In genomic region chr1:63923302-63923701, GRCh38 we compare ENCODE assay signal across 20 cellular contexts.
A peak's percentile ranks its signal among the peaks of the same experiment; 100 is the strongest.
DNase-seq lines count a peak whose midpoint lies in the region; ATAC-seq and TF ChIP-seq lines count a peak whose summit lies in the region.
"Had no signal": no experiment of that assay in that cellular context is flagged by ENCODE, and none has a peak within 500 bp of the region (broad histone marks: within the 10 kb centered on the region; RNA-seq: fewer than 3 reads in every experiment).

No MANE protein-coding gene starts in this region.

- DNase-seq in Caco-2 (no peak), ascending aorta (ENCODE audit: low spot score in 2 of 2) (no peak), trophoblast cell (no peak), globus pallidus (ENCODE audit: low spot score) (no peak)
- DNase-seq: AML-193; CD4-positive, CD25-positive, alpha-beta regulatory T cell; COR-L47; DMS153; GDM1; KBM-7; NCI-H1105 treated with DMSO at 0.1 percent for 48 hours; NCI-H1694; NCI-H2081 treated with DMSO at 0.1 percent for 48 hours; NCI-H446 treated with DMSO at 0.1 percent for 48 hours; NCI-H69; NK-92 treated with Interleukin-12 subunit alpha and Interleukin-12 subunit beta, amount 100 ng/mL, for 24 hours had no signal

- no CpG with 5 or more reads among the region's 2 CpGs for WGBS in trophoblast cell (ENCODE audit: extremely low coverage, insufficient coverage, insufficient read length)

- H3K9me3 ChIP-seq in BLaER1: no peaks in the 10 kb centered on the region
- H3K9me3 ChIP-seq in Caco-2: no peaks in the 10 kb centered on the region
- no peaks in the 10 kb centered on the region for H3K9me3 ChIP-seq in ascending aorta
- no peaks in the 10 kb centered on the region for H3K9me3 ChIP-seq in trophoblast cell (ENCODE audit: insufficient read depth, low read depth, low read length)

- H2BK5ac ChIP-seq in trophoblast cell (ENCODE audit: low read depth, low read length, poor library complexity): peak overlapping the region; percentile 57

- no peaks in the 10 kb centered on the region for H3K27me3 Mint-ChIP-seq in Caco-2 (ENCODE audit: insufficient read depth, unreplicated experiment)
- H3K27me3 Mint-ChIP-seq: CD4-positive, CD25-positive, alpha-beta regulatory T cell had no signal

- ATAC-seq in HG02884 (IDR thresholded peaks at IDR 0.05; ENCODE audit: unreplicated experiment) (no peak), HG03354 (IDR thresholded peaks at IDR 0.05; ENCODE audit: poor library complexity, severe bottlenecking, unreplicated experiment) (no peak)
- ATAC-seq: HCT116 had no signal

- no peak overlapping the region for H4K12ac ChIP-seq in trophoblast cell (ENCODE audit: low read depth, low read length)

- H3K36me3 ChIP-seq in BLaER1: no peaks in the 10 kb centered on the region
- no peaks in the 10 kb centered on the region for H3K36me3 ChIP-seq in Caco-2 (ENCODE audit: control insufficient read depth, insufficient read depth, low read length)
- H3K36me3 ChIP-seq in ascending aorta: no peaks in the 10 kb centered on the region
- H3K36me3 ChIP-seq in trophoblast cell (ENCODE audit: control insufficient read depth in 1 of 2, insufficient read depth in 2 of 2, low read length in 2 of 2): no peaks in the 10 kb centered on the region

- H3K23ac ChIP-seq in trophoblast cell (ENCODE audit: low read length): no peak overlapping the region

- H3K4me1 Mint-ChIP-seq in Caco-2 (ENCODE audit: low read depth, unreplicated experiment): peaks cover 38% of the 10 kb centered on the region
- H3K4me1 Mint-ChIP-seq: CD4-positive, CD25-positive, alpha-beta regulatory T cell had no signal

- no TSS peak for BruUV-seq in Caco-2 (replicated peaks; lab: Mats Ljungman, UMichigan)

- H3K36me3 Mint-ChIP-seq in Caco-2 (ENCODE audit: insufficient read depth, unreplicated experiment): peaks cover 23% of the 10 kb centered on the region
- H3K36me3 Mint-ChIP-seq: CD4-positive, CD25-positive, alpha-beta regulatory T cell had no signal

- H3K27me3 ChIP-seq in BLaER1 (no peaks in the 10 kb centered on the region), Caco-2 (replicated peaks; ENCODE audit: control insufficient read depth, insufficient read depth, low read length) (no peaks in the 10 kb centered on the region), ascending aorta (no peaks in the 10 kb centered on the region), trophoblast cell (ENCODE audit: insufficient read depth, low read length) (no peaks in the 10 kb centered on the region)

- peaks cover 9% of the 10 kb centered on the region for H3K79me2 ChIP-seq in trophoblast cell (ENCODE audit: control insufficient read depth, insufficient read depth, low read length, poor library complexity)

- peaks cover 20% of the 10 kb centered on the region for H3K79me1 ChIP-seq in trophoblast cell (ENCODE audit: low read length)

- no peak overlapping the region for H4K8ac ChIP-seq in trophoblast cell (ENCODE audit: low read depth, low read length)

- H3K4me3 Mint-ChIP-seq in Caco-2 (ENCODE audit: unreplicated experiment): no peak overlapping the region
- H3K4me3 Mint-ChIP-seq: CD4-positive, CD25-positive, alpha-beta regulatory T cell had no signal

- no peaks in the 10 kb centered on the region for H4K20me1 ChIP-seq in BLaER1

- H2BK120ac ChIP-seq in trophoblast cell (ENCODE audit: insufficient read depth, low read length, poor library complexity): peak overlapping the region; percentile 69

- H3K4me2 ChIP-seq in BLaER1: peak overlapping the region; percentile 70
- H3K4me2 ChIP-seq in trophoblast cell (ENCODE audit: low read length): no peak overlapping the region

- CTCF ChIA-PET in Caco-2 (lab: Charles Lee): no interaction called here

- peaks cover 52% of the 10 kb centered on the region for H3K4me1 ChIP-seq in BLaER1
- peaks cover 43% of the 10 kb centered on the region for H3K4me1 ChIP-seq in Caco-2
- H3K4me1 ChIP-seq in ascending aorta: peaks cover 3 to 46% of the 10 kb centered on the region in 2 donors
- H3K4me1 ChIP-seq in trophoblast cell (ENCODE audit: control insufficient read depth in 1 of 2, insufficient read depth in 2 of 2, low read length in 2 of 2): peaks cover 18 to 24% of the 10 kb centered on the region in 2 experiments

- no peaks in the 10 kb centered on the region for H3K9me3 Mint-ChIP-seq in Caco-2 (ENCODE audit: unreplicated experiment)

- peak overlapping the region; percentile 75 for H3K27ac ChIP-seq in BLaER1
- peak overlapping the region; percentile 72 to 85 for H3K27ac ChIP-seq in ascending aorta
- H3K27ac ChIP-seq in trophoblast cell (ENCODE audit: low read depth, low read length): no peak overlapping the region

- H2AK5ac ChIP-seq in trophoblast cell (ENCODE audit: low read length): peak overlapping the region; percentile 84

- H3K18ac ChIP-seq in trophoblast cell (ENCODE audit: low read length): peak overlapping the region; percentile 72

- H3K4me3 ChIP-seq in BLaER1: no peak overlapping the region
- H3K4me3 ChIP-seq in Caco-2 (ENCODE audit: low read depth, low read length): no peak overlapping the region
- no peak overlapping the region for H3K4me3 ChIP-seq in ascending aorta
- no peak overlapping the region for H3K4me3 ChIP-seq in trophoblast cell (ENCODE audit: low read depth, low read length)

- peak overlapping the region; percentile 79 for H3K14ac ChIP-seq in trophoblast cell (ENCODE audit: low read length)

- intact Hi-C loops in Caco-2 (cut with micrococcal nuclease; ENCODE audit: unreplicated experiment): loop anchor here (5.0 kb wide), 2 partner anchors 231 to 319 kb away; no protein-coding TSS in a partner anchor
- intact Hi-C loops in ascending aorta (cut with DNase I): loop anchor here (5.0 kb wide), 1 partner anchor 306 kb away; no protein-coding TSS in a partner anchor

- no peak overlapping the region for H2AFZ ChIP-seq in trophoblast cell (ENCODE audit: insufficient read depth, low read length, poor library complexity)

- no peak for TF ChIP-seq CTCF in Caco-2 (IDR thresholded peaks at IDR 0.05; ENCODE audit: insufficient read depth in 1 of 2, low read depth in 1 of 2, low read length in 1 of 2, severe bottlenecking in 1 of 2, unreplicated experiment in 1 of 2)
- no peak for TF ChIP-seq CTCF in ascending aorta (IDR thresholded peaks at IDR 0.05)

- H2BK12ac ChIP-seq in trophoblast cell (ENCODE audit: low read length): peak overlapping the region; percentile 89

- peak overlapping the region; percentile 45 for H4K91ac ChIP-seq in trophoblast cell (ENCODE audit: low read depth, low read length)

- H3K27ac Mint-ChIP-seq in Caco-2 (ENCODE audit: unreplicated experiment): peak overlapping the region; percentile 57
- H3K27ac Mint-ChIP-seq: CD4-positive, CD25-positive, alpha-beta regulatory T cell had no signal

- POLR2A ChIA-PET in Caco-2 (lab: Charles Lee): no interaction called here

- H3K9ac ChIP-seq in BLaER1: peak overlapping the region; percentile 40; the same call in 1 of the 2 replicates
- H3K9ac ChIP-seq in trophoblast cell (ENCODE audit: low read length): no peak overlapping the region

- H3K4ac ChIP-seq in trophoblast cell (ENCODE audit: low read depth, low read length): peak overlapping the region; percentile 67
